Comparison of ENCODE assay signal across 23 cellular contexts in the genomic region with DNA sequence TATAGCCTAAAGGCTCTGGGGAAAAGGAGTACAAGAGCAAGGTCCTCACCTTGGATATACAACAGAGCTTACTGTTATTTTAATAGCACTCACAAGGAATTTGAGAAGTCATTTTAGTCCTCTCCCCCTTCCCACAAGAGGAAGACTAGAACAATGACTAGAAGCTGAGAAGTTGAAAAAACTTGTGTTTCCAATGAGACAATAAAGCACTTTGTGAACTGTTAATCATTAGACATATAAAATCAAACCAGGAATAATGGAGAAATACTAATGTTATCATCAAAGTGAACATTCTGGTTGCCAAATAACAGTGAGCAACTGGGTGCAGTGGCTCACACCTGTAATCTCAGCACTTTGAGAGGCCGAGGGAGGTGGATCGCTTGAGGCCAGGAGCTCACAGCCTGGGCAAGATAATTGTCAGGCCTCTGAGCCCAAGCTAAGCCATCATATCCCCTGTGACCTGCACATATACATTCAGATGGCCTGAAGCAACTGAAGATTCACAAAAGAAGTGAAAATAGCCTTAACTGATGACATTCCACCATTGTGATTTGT.
"Had no signal": no experiment of that assay in that cellular context is flagged by ENCODE, and none has a peak within 500 bp of the region (broad histone marks: within the 10 kb centered on the region; RNA-seq: fewer than 3 reads in every experiment).

No MANE protein-coding gene starts in this region.

- H3K4me3 ChIP-seq: dorsolateral prefrontal cortex, gastrocnemius medialis, heart right ventricle, lung, testis, tibial nerve had no signal

- H3K27me3 Mint-ChIP-seq: central memory CD8-positive, alpha-beta T cell had no signal

- H3K27ac Mint-ChIP-seq: natural killer cell; stimulated activated effector memory CD8-positive, alpha-beta T cell treated with anti-CD3 and anti-CD28 coated beads, Interleukin-12 subunit alpha, Interleukin-12 subunit beta, amount 100 ng/mL, for 72 hours; stimulated activated naive CD8-positive, alpha-beta T cell treated with anti-CD3 and anti-CD28 coated beads, Interleukin-15, Interleukin-2, amounts not matched to agents 100 ng/mL and 50 ng/mL, for 24 hours had no signal

- H3K4me3 Mint-ChIP-seq: central memory CD8-positive, alpha-beta T cell; natural killer cell; stimulated activated effector memory CD8-positive, alpha-beta T cell treated with anti-CD3 and anti-CD28 coated beads, Interleukin-12 subunit alpha, Interleukin-12 subunit beta, amount 100 ng/mL, for 72 hours; stimulated activated naive CD8-positive, alpha-beta T cell treated with anti-CD3 and anti-CD28 coated beads, Interleukin-15, Interleukin-2, amounts not matched to agents 100 ng/mL and 50 ng/mL, for 24 hours had no signal

- H3K9me3 ChIP-seq: gastrocnemius medialis, testis had no signal

- H3K36me3 ChIP-seq: gastrocnemius medialis, heart right ventricle, tibial nerve had no signal

- H3K36me3 Mint-ChIP-seq: natural killer cell; stimulated activated effector memory CD8-positive, alpha-beta T cell treated with anti-CD3 and anti-CD28 coated beads, Interleukin-12 subunit alpha, Interleukin-12 subunit beta, amount 100 ng/mL, for 72 hours had no signal

- H3K27ac ChIP-seq: dorsolateral prefrontal cortex, gastrocnemius medialis, testis, tibial nerve had no signal

- DNase-seq: cortex of kidney; dorsolateral prefrontal cortex; effector memory CD4-positive, alpha-beta T cell; gastrocnemius medialis; heart right ventricle; islet precursor cell; left cardiac atrium; left ventricle myocardium superior; mesenchymal stem cell; midbrain; natural killer cell; posterior cingulate gyrus; right cardiac atrium; stimulated activated CD4-positive, alpha-beta T cell treated with anti-CD3 and anti-CD28 coated beads, Interleukin-4, amount 100 ng/mL, for 1 hour; stimulated activated CD8-positive, alpha-beta memory T cell treated with anti-CD3 and anti-CD28 coated beads, Interleukin-4, amount 100 ng/mL, for 48 hours; testis had no signal

- H3K27me3 ChIP-seq: dorsolateral prefrontal cortex, gastrocnemius medialis, heart right ventricle, testis, tibial nerve had no signal

- H3K4me1 Mint-ChIP-seq: central memory CD8-positive, alpha-beta T cell; natural killer cell; neural crest cell; stimulated activated effector memory CD8-positive, alpha-beta T cell treated with anti-CD3 and anti-CD28 coated beads, Interleukin-12 subunit alpha, Interleukin-12 subunit beta, amount 100 ng/mL, for 72 hours had no signal

- ATAC-seq: esophagus mucosa; gastrocnemius medialis; heart right ventricle; left cardiac atrium; left ventricle myocardium superior; natural killer cell; right cardiac atrium; stimulated activated effector memory CD8-positive, alpha-beta T cell treated with anti-CD3 and anti-CD28 coated beads, Interleukin-12 subunit alpha, Interleukin-12 subunit beta, amount 100 ng/mL, for 72 hours had no signal
